18 cellular contexts compared by ENCODE assay signal in genomic region chr11:62011881-62012280, GRCh38. TPM values are rescaled to one million over a fixed set of nuclear protein-coding genes. Genes with fewer than 3 reads are reported as not detected.
A peak's percentile ranks its signal among the peaks of the same experiment; 100 is the strongest.
DNase-seq lines count a peak whose midpoint lies in the region; ATAC-seq, FAIRE-seq and TF ChIP-seq lines count a peak whose summit lies in the region.
"Had no signal": no experiment of that assay in that cellular context is flagged by ENCODE, and none has a peak within 500 bp of the region (broad histone marks: within the 10 kb centered on the region; RNA-seq: fewer than 3 reads in every experiment).

No MANE protein-coding gene starts in this region.

- H3K4me1 Mint-ChIP-seq in activated T-cell treated with anti-CD3 and anti-CD28 coated beads, Interleukin-2, amount 50 U/mL, for 24 hours (ENCODE audit: low read depth), result no peaks in the 10 kb centered on the region
- H3K4me1 Mint-ChIP-seq: CD4-positive, alpha-beta memory T cell had no signal

- H3K9me3 ChIP-seq in HepG2 (ENCODE audit: low read length) (no peaks in the 10 kb centered on the region), trophoblast cell (ENCODE audit: insufficient read depth, low read depth, low read length) (no peaks in the 10 kb centered on the region)
- H3K9me3 ChIP-seq: BLaER1 had no signal

- CTCF ChIA-PET in RWPE1 (lab: Yijun Ruan, JAX), result no interaction called here
- CTCF ChIA-PET in HepG2 (lab: Yijun Ruan, JAX; ENCODE audit: low intra/inter-chr PET ratio, low total read pairs), result no interaction called here

- H3K14ac ChIP-seq in trophoblast cell (ENCODE audit: low read length), result no peak overlapping the region

- H3K79me1 ChIP-seq in trophoblast cell (ENCODE audit: low read length), result no peaks in the 10 kb centered on the region

- no peak overlapping the region for H3K4me2 ChIP-seq in HepG2 (ENCODE audit: low read depth, low read length)
- no peak overlapping the region for H3K4me2 ChIP-seq in trophoblast cell (ENCODE audit: low read length)
- H3K4me2 ChIP-seq: BLaER1 had no signal

- TF ChIP-seq CTCF in RWPE1 (conservative IDR thresholded peaks at IDR 0.05; ENCODE audit: low read depth) (no peak), HepG2 (CRISPR knock-in tag; IDR thresholded peaks at IDR 0.05) (no peak), GM20000 (IDR thresholded peaks at IDR 0.05; ENCODE audit: extremely low read depth, missing control alignments) (no peak)

- intact Hi-C loops in HepG2 (cut with micrococcal nuclease; ENCODE audit: unreplicated experiment), result no loop called here

- BruUV-seq in HepG2 (replicated peaks; lab: Mats Ljungman, UMichigan), result no TSS peak

- TF ChIP-seq RAD21 in HepG2 (CRISPR knock-in tag; IDR thresholded peaks at IDR 0.05), result no peak

- H3K9me3 Mint-ChIP-seq in activated T-cell treated with anti-CD3 and anti-CD28 coated beads, Interleukin-2, amount 50 U/mL, for 24 hours, result no peaks in the 10 kb centered on the region
- H3K9me3 Mint-ChIP-seq: HFFc6 had no signal

- H2AK5ac ChIP-seq in trophoblast cell (ENCODE audit: low read length), result no peak overlapping the region

- peaks cover 4% of the 10 kb centered on the region for H3K27me3 Mint-ChIP-seq in activated T-cell treated with anti-CD3 and anti-CD28 coated beads, Interleukin-2, amount 50 U/mL, for 24 hours

- H3K27ac Mint-ChIP-seq in activated T-cell treated with anti-CD3 and anti-CD28 coated beads, Interleukin-2, amount 50 U/mL, for 24 hours, result no peak overlapping the region

- H4K20me1 ChIP-seq in HepG2 (ENCODE audit: insufficient read depth, low read length), result no peaks in the 10 kb centered on the region
- H4K20me1 ChIP-seq: BLaER1 had no signal

- in situ Hi-C loops in HepG2 (cut with HindIII; ENCODE audit: extremely low pct_ligation_motif_present, low pct_unique_long_range_greater_than_20kb), result no loop called here

- H3K4me3 Mint-ChIP-seq in activated T-cell treated with anti-CD3 and anti-CD28 coated beads, Interleukin-2, amount 50 U/mL, for 24 hours, result no peak overlapping the region
- H3K4me3 Mint-ChIP-seq: CD14-positive monocyte; CD4-positive, alpha-beta memory T cell; HFFc6 had no signal

- peaks cover 55% of the 10 kb centered on the region for H3K4me1 ChIP-seq in HepG2 (ENCODE audit: insufficient read depth, low read length)
- H3K4me1 ChIP-seq in trophoblast cell (ENCODE audit: control insufficient read depth in 1 of 2, insufficient read depth in 2 of 2, low read length in 2 of 2), result peaks cover 0 to 4% of the 10 kb centered on the region in 2 experiments

- no peak overlapping the region for H3K23ac ChIP-seq in trophoblast cell (ENCODE audit: low read length)

- H3K36me3 ChIP-seq in HepG2 (replicated peaks in 1 of 2; ENCODE audit: control insufficient read depth in 1 of 2, insufficient read depth in 2 of 2, low read length in 2 of 2), result no peaks in the 10 kb centered on the region
- H3K36me3 ChIP-seq in trophoblast cell (ENCODE audit: control insufficient read depth in 1 of 2, insufficient read depth in 2 of 2, low read length in 2 of 2), result no peaks in the 10 kb centered on the region
- H3K36me3 ChIP-seq: BLaER1 had no signal

- DNase-seq in activated T-cell treated with anti-CD3 and anti-CD28 coated beads, Interleukin-2, amount 50 U/mL, for 1 hour, result peak; percentile 13
- no peak for DNase-seq in activated T-cell treated with anti-CD3 and anti-CD28 coated beads, Interleukin-2, amount 50 U/mL, for 24 hours
- DNase-seq in RWPE1 (ENCODE audit: low spot score) (no peak), HepG2 (ENCODE audit: low spot score) (no peak), trophoblast cell (no peak), NCI-H1092 treated with DMSO at 0.1 percent for 48 hours (lab: John Stamatoyannopoulos, UW) (no peak), GM20000 (ENCODE audit: low spot score) (no peak)
- no peak for DNase-seq in stimulated activated CD4-positive, alpha-beta T cell treated with anti-CD3 and anti-CD28 coated beads, Interleukin-4, amount 100 ng/mL, for 1 hour
- DNase-seq: CD4-positive, alpha-beta memory T cell; DMS79 treated with DMSO at 0.1 percent for 48 hours; GF-D8; GOT3; H7 had no signal

- no peak overlapping the region for H2AFZ ChIP-seq in HepG2 (ENCODE audit: low read length)
- H2AFZ ChIP-seq in trophoblast cell (ENCODE audit: insufficient read depth, low read length, poor library complexity), result no peak overlapping the region

- H4K12ac ChIP-seq in trophoblast cell (ENCODE audit: low read depth, low read length), result no peak overlapping the region

- H3K4me3 ChIP-seq in HepG2 (replicated peaks in 1 of 3; ENCODE audit: insufficient read depth in 1 of 3, low read depth in 2 of 3, low read length in 3 of 3), result no peak overlapping the region
- H3K4me3 ChIP-seq in trophoblast cell (ENCODE audit: low read depth, low read length), result no peak overlapping the region
- H3K4me3 ChIP-seq: BLaER1 had no signal

- no peak overlapping the region for H2BK5ac ChIP-seq in trophoblast cell (ENCODE audit: low read depth, low read length, poor library complexity)

- no peak overlapping the region for H2BK120ac ChIP-seq in trophoblast cell (ENCODE audit: insufficient read depth, low read length, poor library complexity)

- H4K8ac ChIP-seq in trophoblast cell (ENCODE audit: low read depth, low read length), result no peak overlapping the region

- H3K18ac ChIP-seq in trophoblast cell (ENCODE audit: low read length), result no peak overlapping the region

- no peaks in the 10 kb centered on the region for H3K79me2 ChIP-seq in HepG2 (ENCODE audit: insufficient read depth, low read length)
- no peaks in the 10 kb centered on the region for H3K79me2 ChIP-seq in trophoblast cell (ENCODE audit: control insufficient read depth, insufficient read depth, low read length, poor library complexity)

- TF ChIP-seq POLR2A in HepG2 (IDR thresholded peaks at IDR 0.05; ENCODE audit: insufficient read depth in 1 of 2, low read depth in 2 of 2, low read length in 2 of 2), result no peak

- H3K4ac ChIP-seq in trophoblast cell (ENCODE audit: low read depth, low read length), result no peak overlapping the region

- FAIRE-seq in HepG2 (lab: Jason Lieb, UNC), result no peak
- FAIRE-seq: HTR-8/SVneo had no signal

- 100% methylated on average over 2 of the region's 9 CpGs for WGBS in HepG2 (ENCODE audit: low lambda C conversion rate)
- WGBS in trophoblast cell (ENCODE audit: extremely low coverage, insufficient coverage, insufficient read length), result no CpG with 5 or more reads among the region's 9 CpGs

- no peaks in the 10 kb centered on the region for H3K36me3 Mint-ChIP-seq in activated T-cell treated with anti-CD3 and anti-CD28 coated beads, Interleukin-2, amount 50 U/mL, for 24 hours (ENCODE audit: low read depth)
- H3K36me3 Mint-ChIP-seq: CD14-positive monocyte; CD4-positive, alpha-beta memory T cell had no signal

- no peak for ATAC-seq in HepG2

- peak overlapping the region; percentile 78; the same call in 1 of the 2 replicates for H3K27ac ChIP-seq in RWPE1
- no peak overlapping the region for H3K27ac ChIP-seq in HepG2 (ENCODE audit: extremely low read length, insufficient read depth, low read length)
- H3K27ac ChIP-seq in trophoblast cell (ENCODE audit: low read depth, low read length), result no peak overlapping the region
- H3K27ac ChIP-seq: 22Rv1, BLaER1 had no signal

- H3K27me3 ChIP-seq in HepG2 (ENCODE audit: control insufficient read depth in 1 of 2, insufficient read depth in 2 of 2, low read length in 2 of 2) (no peaks in the 10 kb centered on the region), trophoblast cell (ENCODE audit: insufficient read depth, low read length) (no peaks in the 10 kb centered on the region)
- H3K27me3 ChIP-seq: BLaER1 had no signal

- no peak overlapping the region for H4K91ac ChIP-seq in trophoblast cell (ENCODE audit: low read depth, low read length)

- no peak for TF ChIP-seq EP300 in HepG2 (IDR thresholded peaks at IDR 0.05; ENCODE audit: low read depth in 2 of 2, low read length in 2 of 2)
- TF ChIP-seq EP300 in HepG2 (CRISPR knock-in tag; IDR thresholded peaks at IDR 0.05; ENCODE audit: borderline replicate concordance), result no peak

- no peak overlapping the region for H2BK12ac ChIP-seq in trophoblast cell (ENCODE audit: low read length)

- H3K9ac ChIP-seq in HepG2 (ENCODE audit: insufficient read depth, low read depth, low read length), result no peak overlapping the region
- peak overlapping the region; percentile 37 for H3K9ac ChIP-seq in trophoblast cell (ENCODE audit: low read length)
- H3K9ac ChIP-seq: BLaER1 had no signal

- POLR2A ChIA-PET in RWPE1 (lab: Yijun Ruan, JAX; ENCODE audit: low non-redundant PET) (no interaction called here), HepG2 (lab: Yijun Ruan, JAX) (interaction anchor here (1.2 to 5.2 kb wide), 9 partner anchors 12 to 197 kb away, joined by 3 to 59 read pairs (median 9); partner anchors contain the start of gene FTH1)

TF ChIP-seq in HepG2, 621 proteins besides CTCF, POLR2A, EP300 and RAD21 (continues in another document):
- TF ChIP-seq ZNF792 (CRISPR knock-in tag; IDR thresholded peaks at IDR 0.05), result no peak

RNA-seq across cellular contexts. Expression of gene FTH1, which starts 44.4 kb away (rescaled TPM):
- total RNA-seq in HepG2 (2016; rRNA removed; fragmentation: Illumina TruSeq; extraction: Trizol), result 544 and 607 TPM in 2 replicates
- total RNA-seq in HepG2 (2016; cell fraction: cytosol; rRNA removed; fragmentation: Illumina TruSeq; extraction: Trizol; ENCODE audit: low read depth), result 3,105 and 3,667 TPM in 2 replicates
- 481 and 554 TPM in 2 replicates for total RNA-seq in HepG2 (2016; cell fraction: insoluble cytoplasmic fraction; rRNA removed; fragmentation: Illumina TruSeq; extraction: Trizol)
- 4,411 and 4,459 TPM in 2 replicates for total RNA-seq in HepG2 (2016; cell fraction: membrane; rRNA removed; fragmentation: Illumina TruSeq; extraction: Trizol)
- total RNA-seq in HepG2 (2016; cell fraction: nucleus; rRNA removed; fragmentation: Illumina TruSeq; extraction: Trizol), result 460 and 546 TPM in 2 replicates
- polyA plus RNA-seq in HepG2 (2011; rRNA removed), result 760 and 802 TPM in 2 replicates
- polyA plus RNA-seq in HepG2 (2011; cell fraction: cytosol; rRNA removed), result 904 and 962 TPM in 2 replicates
- polyA plus RNA-seq in HepG2 (2011; cell fraction: nucleus; rRNA removed), result 547 and 633 TPM in 2 replicates
- 4,160 and 4,286 TPM in 2 replicates for polyA plus RNA-seq in HepG2 (2012)
- 74,852 and 83,301 TPM in 2 replicates for polyA plus RNA-seq in HepG2 (2016; cell fraction: cytosol; fragmentation: Illumina TruSeq; extraction: Trizol; ENCODE audit: low read depth)
- polyA plus RNA-seq in HepG2 (2016; cell fraction: insoluble cytoplasmic fraction; fragmentation: Illumina TruSeq; extraction: Trizol; ENCODE audit: low read depth), result 2,697 and 2,813 TPM in 2 replicates
- 37,583 and 39,786 TPM in 2 replicates for polyA plus RNA-seq in HepG2 (2016; cell fraction: membrane; fragmentation: Illumina TruSeq; extraction: Trizol; ENCODE audit: low read depth)
- 2,546 and 3,012 TPM in 2 replicates for polyA plus RNA-seq in HepG2 (2016; cell fraction: nucleus; fragmentation: Illumina TruSeq; extraction: Trizol; ENCODE audit: insufficient read depth, low read depth)
- polyA minus RNA-seq in HepG2 (2011; rRNA and poly(A)+ RNA removed; ENCODE audit: low replicate concordance), result 361 and 877 TPM in 2 replicates
- polyA minus RNA-seq in HepG2 (2011; cell fraction: cytosol; rRNA and poly(A)+ RNA removed), result 693 and 773 TPM in 2 replicates
- 191 and 263 TPM in 2 replicates for polyA minus RNA-seq in HepG2 (2011; cell fraction: nucleus; rRNA and poly(A)+ RNA removed)
- 4,036 and 4,076 TPM in 2 replicates for polyA plus RNA-seq in trophoblast cell (2013)
